ENCODE assay signal across 2 cellular contexts in genomic region chr10:691216-691615, GRCh38.
TF ChIP-seq lines count a peak whose summit lies in the region.

No MANE protein-coding gene starts in this region.

TF ChIP-seq in GM23338, 12 proteins besides CTCF, POLR2A, EP300 and RAD21:
- no peak for TF ChIP-seq JUNB (IDR thresholded peaks at IDR 0.05; ENCODE audit: unreplicated experiment)
- TF ChIP-seq ETS1 (IDR thresholded peaks at IDR 0.05): no peak
- no peak for TF ChIP-seq ZNF114 (CRISPR knock-in tag; IDR thresholded peaks at IDR 0.05)
- TF ChIP-seq CREB1 (CRISPR knock-in tag; IDR thresholded peaks at IDR 0.05; ENCODE audit: low read depth): no peak
- no peak for TF ChIP-seq EZH2phosphoT487 (IDR thresholded peaks at IDR 0.05; ENCODE audit: unreplicated experiment)
- no peak for TF ChIP-seq POLR2AphosphoS5 (IDR thresholded peaks at IDR 0.05; ENCODE audit: low read depth)
- TF ChIP-seq NANOG (IDR thresholded peaks at IDR 0.05; ENCODE audit: borderline replicate concordance): no peak
- no peak for TF ChIP-seq ZNF331 (CRISPR knock-in tag; IDR thresholded peaks at IDR 0.05; ENCODE audit: low read depth)
- TF ChIP-seq REST (IDR thresholded peaks at IDR 0.05; ENCODE audit: unreplicated experiment): no peak
- no peak for TF ChIP-seq STAT1 (IDR thresholded peaks at IDR 0.05; ENCODE audit: unreplicated experiment)
- no peak for TF ChIP-seq EZH2 (IDR thresholded peaks at IDR 0.05; ENCODE audit: low read depth, unreplicated experiment)
- TF ChIP-seq ZNF462 (CRISPR knock-in tag; IDR thresholded peaks at IDR 0.05): no peak
TF ChIP-seq in GM23338: peak in this region for 0.

TF ChIP-seq in H1, 55 proteins besides CTCF, POLR2A, EP300 and RAD21:
- TF ChIP-seq RXRA (IDR thresholded peaks at IDR 0.05; ENCODE audit: insufficient read depth, low read depth, low read length) (no peak), ATF3 (IDR thresholded peaks at IDR 0.05; ENCODE audit: insufficient read depth, low read depth, low read length) (no peak), HDAC6 (IDR thresholded peaks at IDR 0.05; ENCODE audit: low read depth, low read length) (no peak), E2F6 (IDR thresholded peaks at IDR 0.05) (no peak), ASH2L (IDR thresholded peaks at IDR 0.05; ENCODE audit: low read length) (no peak), ATF2 (IDR thresholded peaks at IDR 0.05; ENCODE audit: low read length) (no peak)
